In genomic region chr5:143118222-143118621, GRCh38 we compare ENCODE assay signal across 15 cellular contexts.
DNase-seq lines count a peak whose midpoint lies in the region; ATAC-seq and TF ChIP-seq lines count a peak whose summit lies in the region.
"Had no signal": no experiment of that assay in that cellular context is flagged by ENCODE, and none has a peak within 500 bp of the region (broad histone marks: within the 10 kb centered on the region; RNA-seq: fewer than 3 reads in every experiment).

No MANE protein-coding gene starts in this region.

- H3K27ac Mint-ChIP-seq in GM23338: peak overlapping the region; percentile 42; the same call in 1 of the 2 replicates
- H3K27ac Mint-ChIP-seq: activated CD8-positive, alpha-beta memory T cell treated with anti-CD3 and anti-CD28 coated beads, Interleukin-2, amount 10 ng/mL, durations not matched to agents 7 days and 5 days; activated naive CD8-positive, alpha-beta T cell treated with anti-CD3 and anti-CD28 coated beads, Interleukin-2, amount 10 ng/mL, durations not matched to agents 7 days and 5 days had no signal

- H3K36me3 ChIP-seq in GM23338 (ENCODE audit: insufficient read depth): no peaks in the 10 kb centered on the region
- no peaks in the 10 kb centered on the region for H3K36me3 ChIP-seq in OCI-LY3 (replicated peaks; ENCODE audit: low read depth, low read length)
- no peaks in the 10 kb centered on the region for H3K36me3 ChIP-seq in HAP-1 (replicated peaks)

- peaks cover 2% of the 10 kb centered on the region for H3K27me3 Mint-ChIP-seq in GM23338 (ENCODE audit: insufficient read depth, low read depth, poor library complexity)
- H3K27me3 Mint-ChIP-seq: activated CD8-positive, alpha-beta memory T cell treated with anti-CD3 and anti-CD28 coated beads, Interleukin-2, amount 10 ng/mL, durations not matched to agents 7 days and 5 days; activated naive CD8-positive, alpha-beta T cell treated with anti-CD3 and anti-CD28 coated beads, Interleukin-2, amount 10 ng/mL, durations not matched to agents 7 days and 5 days; CD4-positive, CD25-positive, alpha-beta regulatory T cell; central memory CD8-positive, alpha-beta T cell had no signal

- no peak overlapping the region for H3K9ac ChIP-seq in OCI-LY3 (ENCODE audit: low read length)

- H2AFZ ChIP-seq in GM23338 (no peak overlapping the region), OCI-LY3 (ENCODE audit: low read depth, low read length) (no peak overlapping the region)

- H3K4me1 Mint-ChIP-seq in GM23338: peaks cover 40% of the 10 kb centered on the region

- intact Hi-C loops in left ventricle myocardium superior (cut with micrococcal nuclease): no loop called here

- H3K79me2 ChIP-seq in GM23338 (replicated peaks; ENCODE audit: insufficient read depth) (no peaks in the 10 kb centered on the region), OCI-LY3 (ENCODE audit: low read length) (no peaks in the 10 kb centered on the region)

- H3K9me3 Mint-ChIP-seq in GM23338: no peaks in the 10 kb centered on the region
- H3K9me3 Mint-ChIP-seq: central memory CD8-positive, alpha-beta T cell had no signal

- H3K36me3 Mint-ChIP-seq in GM23338 (ENCODE audit: low read depth): peaks cover 2% of the 10 kb centered on the region; the same call in 1 of the 3 replicates

- 0 out of 4 replicates have a peak, but pooled peaks of 1 of the 2 experiments have one; percentile 28 for TF ChIP-seq CTCF in GM23338 (conservative IDR thresholded peaks at IDR 0.05; ENCODE audit: low read depth in 2 of 2)
- no peak; the same call in 1 of the 2 replicates for TF ChIP-seq CTCF in OCI-LY3 (IDR thresholded peaks at IDR 0.05; ENCODE audit: low read depth, low read length)

- H4K20me1 ChIP-seq in GM23338 (replicated peaks; ENCODE audit: insufficient read depth): no peaks in the 10 kb centered on the region
- no peaks in the 10 kb centered on the region for H4K20me1 ChIP-seq in OCI-LY3 (ENCODE audit: insufficient read depth, low read length)

- in situ Hi-C loops in HAP-1 (cut with MboI; ENCODE audit: low sequenced_read_pairs): no loop called here

- no peaks in the 10 kb centered on the region for H3K9me3 ChIP-seq in OCI-LY3 (ENCODE audit: insufficient read depth, low read length)
- H3K9me3 ChIP-seq in HAP-1: no peaks in the 10 kb centered on the region

- H3F3A ChIP-seq in GM23338 (replicated peaks; ENCODE audit: low read depth): no peaks in the 10 kb centered on the region

- H3K4me3 ChIP-seq in GM23338 (no peak overlapping the region), OCI-LY3 (ENCODE audit: low read length) (no peak overlapping the region), HAP-1 (no peak overlapping the region)

- H3K27me3 ChIP-seq in GM23338 (ENCODE audit: insufficient read depth): no peaks in the 10 kb centered on the region
- no peaks in the 10 kb centered on the region for H3K27me3 ChIP-seq in OCI-LY3 (ENCODE audit: low read depth, low read length)
- no peaks in the 10 kb centered on the region for H3K27me3 ChIP-seq in HAP-1 (ENCODE audit: low read depth)

- ATAC-seq in GM23338 (peak; percentile 66), left ventricle myocardium superior (peak; percentile 33), HG03565 (IDR thresholded peaks at IDR 0.05; ENCODE audit: unreplicated experiment) (no peak)
- ATAC-seq: activated CD8-positive, alpha-beta memory T cell treated with anti-CD3 and anti-CD28 coated beads, Interleukin-2, amount 10 ng/mL, durations not matched to agents 7 days and 5 days had no signal

- H3K9me2 ChIP-seq in GM23338 (ENCODE audit: insufficient read depth): peaks cover 9% of the 10 kb centered on the region

- no peak overlapping the region for H3K4me2 ChIP-seq in GM23338
- H3K4me2 ChIP-seq in OCI-LY3 (ENCODE audit: low read length): no peak overlapping the region; the same call in 1 of the 2 replicates

- DNase-seq in GDM1 (lab: John Stamatoyannopoulos, UW) (peak; percentile 22), GM23338 (ENCODE audit: low spot score) (no peak), left ventricle myocardium superior (no peak), HAP-1 (ENCODE audit: low spot score in 2 of 2) (no peak), cerebellar cortex (ENCODE audit: low spot score) (no peak)
- DNase-seq: activated CD8-positive, alpha-beta memory T cell treated with anti-CD3 and anti-CD28 coated beads, Interleukin-2, amount 10 ng/mL, durations not matched to agents 7 days and 5 days; activated naive CD8-positive, alpha-beta T cell treated with anti-CD3 and anti-CD28 coated beads, Interleukin-2, amount 10 ng/mL, durations not matched to agents 7 days and 5 days; CD4-positive, CD25-positive, alpha-beta regulatory T cell; EL; kidney glomerular epithelial cell; NCI-H1417 treated with DMSO at 0.1 percent for 48 hours had no signal

- H3K27ac ChIP-seq in GM23338 (ENCODE audit: low read depth): no peak overlapping the region
- H3K27ac ChIP-seq in OCI-LY3 (ENCODE audit: low read length): peak overlapping the region; percentile 95
- H3K27ac ChIP-seq: RWPE1 had no signal

- H3K4me1 ChIP-seq in GM23338 (ENCODE audit: insufficient read depth): peaks cover 35% of the 10 kb centered on the region
- peaks cover 77% of the 10 kb centered on the region for H3K4me1 ChIP-seq in OCI-LY3 (ENCODE audit: low read length)
- H3K4me1 ChIP-seq in HAP-1: no peaks in the 10 kb centered on the region

- no peak overlapping the region for H3K4me3 Mint-ChIP-seq in GM23338
- H3K4me3 Mint-ChIP-seq: activated CD8-positive, alpha-beta memory T cell treated with anti-CD3 and anti-CD28 coated beads, Interleukin-2, amount 10 ng/mL, durations not matched to agents 7 days and 5 days; activated naive CD8-positive, alpha-beta T cell treated with anti-CD3 and anti-CD28 coated beads, Interleukin-2, amount 10 ng/mL, durations not matched to agents 7 days and 5 days; CD4-positive, CD25-positive, alpha-beta regulatory T cell; central memory CD8-positive, alpha-beta T cell had no signal

TF ChIP-seq in GM23338, 12 proteins besides CTCF, POLR2A, EP300 and RAD21 (continues in another document):
- TF ChIP-seq ETS1 (IDR thresholded peaks at IDR 0.05): no peak
- no peak for TF ChIP-seq ZNF331 (CRISPR knock-in tag; IDR thresholded peaks at IDR 0.05; ENCODE audit: low read depth)
- TF ChIP-seq, protein P1, sequence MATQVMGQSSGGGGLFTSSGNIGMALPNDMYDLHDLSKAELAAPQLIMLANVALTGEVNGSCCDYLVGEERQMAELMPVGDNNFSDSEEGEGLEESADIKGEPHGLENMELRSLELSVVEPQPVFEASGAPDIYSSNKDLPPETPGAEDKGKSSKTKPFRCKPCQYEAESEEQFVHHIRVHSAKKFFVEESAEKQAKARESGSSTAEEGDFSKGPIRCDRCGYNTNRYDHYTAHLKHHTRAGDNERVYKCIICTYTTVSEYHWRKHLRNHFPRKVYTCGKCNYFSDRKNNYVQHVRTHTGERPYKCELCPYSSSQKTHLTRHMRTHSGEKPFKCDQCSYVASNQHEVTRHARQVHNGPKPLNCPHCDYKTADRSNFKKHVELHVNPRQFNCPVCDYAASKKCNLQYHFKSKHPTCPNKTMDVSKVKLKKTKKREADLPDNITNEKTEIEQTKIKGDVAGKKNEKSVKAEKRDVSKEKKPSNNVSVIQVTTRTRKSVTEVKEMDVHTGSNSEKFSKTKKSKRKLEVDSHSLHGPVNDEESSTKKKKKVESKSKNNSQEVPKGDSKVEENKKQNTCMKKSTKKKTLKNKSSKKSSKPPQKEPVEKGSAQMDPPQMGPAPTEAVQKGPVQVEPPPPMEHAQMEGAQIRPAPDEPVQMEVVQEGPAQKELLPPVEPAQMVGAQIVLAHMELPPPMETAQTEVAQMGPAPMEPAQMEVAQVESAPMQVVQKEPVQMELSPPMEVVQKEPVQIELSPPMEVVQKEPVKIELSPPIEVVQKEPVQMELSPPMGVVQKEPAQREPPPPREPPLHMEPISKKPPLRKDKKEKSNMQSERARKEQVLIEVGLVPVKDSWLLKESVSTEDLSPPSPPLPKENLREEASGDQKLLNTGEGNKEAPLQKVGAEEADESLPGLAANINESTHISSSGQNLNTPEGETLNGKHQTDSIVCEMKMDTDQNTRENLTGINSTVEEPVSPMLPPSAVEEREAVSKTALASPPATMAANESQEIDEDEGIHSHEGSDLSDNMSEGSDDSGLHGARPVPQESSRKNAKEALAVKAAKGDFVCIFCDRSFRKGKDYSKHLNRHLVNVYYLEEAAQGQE (IDR thresholded peaks at IDR 0.05; ENCODE audit: unreplicated experiment): no peak
- no peak for TF ChIP-seq STAT1 (IDR thresholded peaks at IDR 0.05; ENCODE audit: unreplicated experiment)
- TF ChIP-seq EZH2phosphoT487 (IDR thresholded peaks at IDR 0.05; ENCODE audit: unreplicated experiment): no peak
- TF ChIP-seq CREB1 (CRISPR knock-in tag; IDR thresholded peaks at IDR 0.05; ENCODE audit: low read depth): no peak
- no peak for TF ChIP-seq NANOG (IDR thresholded peaks at IDR 0.05; ENCODE audit: borderline replicate concordance)
- no peak for TF ChIP-seq ZNF114 (CRISPR knock-in tag; IDR thresholded peaks at IDR 0.05)
- no peak for TF ChIP-seq EZH2 (IDR thresholded peaks at IDR 0.05; ENCODE audit: low read depth, unreplicated experiment)
